Comparison of ENCODE assay signal across 20 cellular contexts in the genomic region with DNA sequence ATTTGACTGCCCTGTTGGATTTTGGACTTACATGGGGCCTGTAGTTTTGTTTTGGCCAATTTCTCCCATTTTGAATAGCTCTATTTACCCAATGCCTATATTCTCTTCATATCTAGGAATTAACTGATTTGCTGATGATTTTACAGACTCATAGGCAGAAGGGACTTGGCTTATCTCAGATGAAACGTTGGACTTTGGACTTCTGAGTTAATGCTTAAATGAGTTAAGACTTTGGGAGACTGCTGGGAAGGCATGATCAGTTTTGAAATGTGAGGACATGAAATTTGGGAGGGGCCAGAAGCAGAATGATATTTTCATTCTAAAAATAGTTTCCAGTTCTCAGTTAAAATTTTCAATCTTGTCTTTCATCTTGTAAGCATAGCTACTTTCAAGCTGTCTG.
"Had no signal": no experiment of that assay in that cellular context is flagged by ENCODE, and none has a peak within 500 bp of the region (broad histone marks: within the 10 kb centered on the region; RNA-seq: fewer than 3 reads in every experiment).

No MANE protein-coding gene starts in this region.

- H3K4me3 Mint-ChIP-seq: activated CD4-positive, alpha-beta memory T cell treated with anti-CD3 and anti-CD28 coated beads, Interleukin-2, amount 10 ng/mL, durations not matched to agents 7 days and 5 days; activated CD8-positive, alpha-beta memory T cell treated with anti-CD3 and anti-CD28 coated beads, Interleukin-2, amount 10 ng/mL, durations not matched to agents 7 days and 5 days; activated naive CD4-positive, alpha-beta T cell treated with anti-CD3 and anti-CD28 coated beads, Interleukin-2, amount 10 ng/mL, durations not matched to agents 7 days and 5 days; natural killer cell had no signal

- H3K4me3 ChIP-seq: ascending aorta, lower lobe of right lung, thyroid gland had no signal

- H3K9me3 ChIP-seq: thyroid gland had no signal

- H3K27me3 Mint-ChIP-seq: activated CD4-positive, alpha-beta memory T cell treated with anti-CD3 and anti-CD28 coated beads, Interleukin-2, amount 10 ng/mL, durations not matched to agents 7 days and 5 days; activated CD8-positive, alpha-beta memory T cell treated with anti-CD3 and anti-CD28 coated beads, Interleukin-2, amount 10 ng/mL, durations not matched to agents 7 days and 5 days; activated naive CD4-positive, alpha-beta T cell treated with anti-CD3 and anti-CD28 coated beads, Interleukin-2, amount 10 ng/mL, durations not matched to agents 7 days and 5 days had no signal

- H3K27ac Mint-ChIP-seq: activated CD4-positive, alpha-beta memory T cell treated with anti-CD3 and anti-CD28 coated beads, Interleukin-2, amount 10 ng/mL, durations not matched to agents 7 days and 5 days; activated CD8-positive, alpha-beta memory T cell treated with anti-CD3 and anti-CD28 coated beads, Interleukin-2, amount 10 ng/mL, durations not matched to agents 7 days and 5 days; activated naive CD4-positive, alpha-beta T cell treated with anti-CD3 and anti-CD28 coated beads, Interleukin-2, amount 10 ng/mL, durations not matched to agents 7 days and 5 days; natural killer cell had no signal

- DNase-seq: activated CD4-positive, alpha-beta memory T cell treated with anti-CD3 and anti-CD28 coated beads, Interleukin-2, amount 10 ng/mL, durations not matched to agents 7 days and 5 days; activated CD4-positive, alpha-beta T cell treated with anti-CD3 and anti-CD28 coated beads for 48 hours; activated CD4-positive, CD25-positive, alpha-beta regulatory T cell; activated CD8-positive, alpha-beta memory T cell treated with anti-CD3 and anti-CD28 coated beads, Interleukin-2, amount 10 ng/mL, durations not matched to agents 7 days and 5 days; activated naive CD4-positive, alpha-beta T cell treated with anti-CD3 and anti-CD28 coated beads, Interleukin-2, amount 10 ng/mL, durations not matched to agents 7 days and 5 days; effector CD8-positive, alpha-beta T cell; foreskin fibroblast; hippocampal formation; lower lobe of right lung; natural killer cell; retina; SK-N-SH; stimulated activated CD4-positive, alpha-beta T cell treated with anti-CD3 and anti-CD28 coated beads, Interleukin-12 subunit alpha, Interleukin-12 subunit beta, amount 100 ng/mL, for 4 hours; stimulated activated CD4-positive, alpha-beta T cell treated with anti-CD3 and anti-CD28 coated beads, Interleukin-1b, Interleukin-23, amount 100 ng/mL, for 48 hours; stimulated activated CD8-positive, alpha-beta memory T cell treated with anti-CD3 and anti-CD28 coated beads, Interleukin-4, amount 100 ng/mL, for 48 hours; stimulated activated naive CD4-positive, alpha-beta T cell; T-helper 9 cell; thyroid gland had no signal

- H3K4me1 ChIP-seq: ascending aorta, lower lobe of right lung, thyroid gland had no signal

- H3K27me3 ChIP-seq: ascending aorta, thyroid gland had no signal

- H3K9ac ChIP-seq: SK-N-SH had no signal

- H3K4me1 Mint-ChIP-seq: activated CD4-positive, alpha-beta memory T cell treated with anti-CD3 and anti-CD28 coated beads, Interleukin-2, amount 10 ng/mL, durations not matched to agents 7 days and 5 days; activated CD8-positive, alpha-beta memory T cell treated with anti-CD3 and anti-CD28 coated beads, Interleukin-2, amount 10 ng/mL, durations not matched to agents 7 days and 5 days; activated naive CD4-positive, alpha-beta T cell treated with anti-CD3 and anti-CD28 coated beads, Interleukin-2, amount 10 ng/mL, durations not matched to agents 7 days and 5 days had no signal

- ATAC-seq: activated CD8-positive, alpha-beta memory T cell treated with anti-CD3 and anti-CD28 coated beads, Interleukin-2, amount 10 ng/mL, durations not matched to agents 7 days and 5 days; lower lobe of right lung; natural killer cell had no signal

- H3K27ac ChIP-seq: ascending aorta, lower lobe of right lung, thyroid gland had no signal

- FAIRE-seq: keratinocyte had no signal

- H3K4me2 ChIP-seq: SK-N-SH had no signal
